Comparison of ENCODE assay signal across 1 cellular context in genomic region chr9:37414503-37414943, GRCh38.
TF ChIP-seq lines count a peak whose summit lies in the region.

No MANE protein-coding gene starts in this region.

TF ChIP-seq in GM12878, 131 proteins besides CTCF, POLR2A, EP300 and RAD21:
- TF ChIP-seq FOS (IDR thresholded peaks at IDR 0.05; ENCODE audit: borderline replicate concordance, extremely low read depth, insufficient read length) (no peak), MLLT1 (IDR thresholded peaks at IDR 0.05) (no peak), TCF7 (IDR thresholded peaks at IDR 0.05; ENCODE audit: borderline replicate concordance) (no peak), SMARCA5 (IDR thresholded peaks at IDR 0.05) (peak; percentile 52; the same call in 1 of the 2 replicates), BHLHE40 (IDR thresholded peaks at IDR 0.05; ENCODE audit: borderline replicate concordance in 1 of 2, low read depth in 2 of 2, low read length in 1 of 2) (peak in 1 of 2 experiments; percentile 8; a peak in 1 of 4 replicates), BACH1 (IDR thresholded peaks at IDR 0.05; ENCODE audit: borderline replicate concordance) (no peak), SREBF1 (IDR thresholded peaks at IDR 0.05; ENCODE audit: low read length) (no peak), ZNF274 (IDR thresholded peaks at IDR 0.05; ENCODE audit: insufficient read depth, insufficient read length) (no peak)
